Comparison of ENCODE assay signal across 21 cellular contexts in the genomic region with DNA sequence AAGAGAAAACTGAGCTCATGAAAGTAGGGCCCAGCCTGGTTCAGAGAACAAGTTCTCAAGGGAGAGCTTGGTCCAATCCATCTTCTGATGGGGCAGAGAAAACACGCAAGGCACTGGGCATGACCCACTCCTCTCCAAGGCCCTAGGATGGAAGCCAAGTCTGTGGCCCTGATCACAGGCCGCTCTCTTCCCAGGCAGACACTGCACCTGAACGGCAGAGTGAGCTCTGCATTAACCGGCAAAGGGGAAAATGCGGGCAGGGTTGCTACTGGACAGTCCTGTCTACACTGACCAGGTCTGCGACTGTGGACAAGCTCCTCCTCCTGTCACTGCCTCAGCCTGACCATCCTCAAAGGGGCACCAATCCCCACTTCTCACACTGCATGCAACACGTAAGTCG. TPM values are rescaled to one million over a fixed set of nuclear protein-coding genes. Genes with fewer than 3 reads are reported as not detected.
DNase-seq lines count a peak whose midpoint lies in the region; ATAC-seq, FAIRE-seq and TF ChIP-seq lines count a peak whose summit lies in the region.
"Had no signal": no experiment of that assay in that cellular context is flagged by ENCODE, and none has a peak within 500 bp of the region (broad histone marks: within the 10 kb centered on the region; RNA-seq: fewer than 3 reads in every experiment).

No MANE protein-coding gene starts in this region.

- H3K27ac ChIP-seq in DOHH2 (ENCODE audit: low read depth, low read length) (peak overlapping the region; percentile 62), hepatocyte (no peak overlapping the region)
- H3K27ac ChIP-seq: C4-2B had no signal

- H3K4me1 ChIP-seq in DOHH2 (ENCODE audit: control insufficient read depth, low read length) (peaks cover 83% of the 10 kb centered on the region), hepatocyte (ENCODE audit: insufficient read depth) (no peaks in the 10 kb centered on the region)

- no peak overlapping the region for H3K4me3 ChIP-seq in DOHH2 (ENCODE audit: low read length)
- no peak overlapping the region for H3K4me3 ChIP-seq in bronchial epithelial cell (ENCODE audit: low read depth, low read length)
- no peak overlapping the region for H3K4me3 ChIP-seq in hepatocyte
- H3K4me3 ChIP-seq: GM12878 had no signal

- no peaks in the 10 kb centered on the region for H3K27me3 Mint-ChIP-seq in activated CD8-positive, alpha-beta T cell treated with anti-CD3 and anti-CD28 coated beads, Interleukin-2, amount 10 ng/mL, durations not matched to agents 7 days and 5 days (ENCODE audit: low read depth)
- H3K27me3 Mint-ChIP-seq in activated CD8-positive, alpha-beta T cell treated with anti-CD3 and anti-CD28 coated beads for 36 hours = no peaks in the 10 kb centered on the region
- H3K27me3 Mint-ChIP-seq in activated CD4-positive, alpha-beta T cell treated with anti-CD3 and anti-CD28 coated beads for 36 hours = no peaks in the 10 kb centered on the region

- ATAC-seq in activated CD8-positive, alpha-beta T cell treated with anti-CD3 and anti-CD28 coated beads, Interleukin-2, amount 10 ng/mL, durations not matched to agents 7 days and 5 days = no peak
- no peak for ATAC-seq in activated CD8-positive, alpha-beta T cell treated with anti-CD3 and anti-CD28 coated beads for 36 hours
- no peak for ATAC-seq in stimulated activated effector memory CD8-positive, alpha-beta T cell treated with anti-CD3 and anti-CD28 coated beads, Interleukin-12 subunit alpha, Interleukin-12 subunit beta, amount 100 ng/mL, for 72 hours
- no peak for ATAC-seq in activated CD4-positive, alpha-beta T cell treated with anti-CD3 and anti-CD28 coated beads for 36 hours
- ATAC-seq: GM12878, PC-3, SK-N-SH treated with all-trans-retinoic acid at 6 μM for 48 hours had no signal

- peaks cover 37% of the 10 kb centered on the region for H3K4me1 Mint-ChIP-seq in activated CD8-positive, alpha-beta T cell treated with anti-CD3 and anti-CD28 coated beads, Interleukin-2, amount 10 ng/mL, durations not matched to agents 7 days and 5 days (ENCODE audit: low read depth)
- H3K4me1 Mint-ChIP-seq in activated CD8-positive, alpha-beta T cell treated with anti-CD3 and anti-CD28 coated beads for 36 hours (ENCODE audit: low read depth) = peaks cover 31% of the 10 kb centered on the region
- H3K4me1 Mint-ChIP-seq in stimulated activated effector memory CD8-positive, alpha-beta T cell treated with anti-CD3 and anti-CD28 coated beads, Interleukin-12 subunit alpha, Interleukin-12 subunit beta, amount 100 ng/mL, for 72 hours = peaks cover 36% of the 10 kb centered on the region
- H3K4me1 Mint-ChIP-seq in activated CD4-positive, alpha-beta T cell treated with anti-CD3 and anti-CD28 coated beads for 36 hours = peaks cover 16% of the 10 kb centered on the region

- H3K9me2 ChIP-seq in DOHH2 (replicated peaks; ENCODE audit: control insufficient read depth, low read length) (no peaks in the 10 kb centered on the region), hepatocyte (replicated peaks; ENCODE audit: insufficient read depth) (no peaks in the 10 kb centered on the region)

- POLR2A ChIA-PET in activated CD8-positive, alpha-beta T cell treated with anti-CD3 and anti-CD28 coated beads, Interleukin-2, amount 10 ng/mL, durations not matched to agents 7 days and 5 days (lab: Charles Lee) = interaction anchor here (0.8 to 1.2 kb wide), 2 partner anchors 10 to 34 kb away, joined by 3 read pairs; no protein-coding TSS in a partner anchor
- POLR2A ChIA-PET in activated CD8-positive, alpha-beta T cell treated with anti-CD3 and anti-CD28 coated beads for 36 hours (lab: Charles Lee) = interaction anchor here (0.9 kb wide), 1 partner anchor 13 kb away, joined by 4 read pairs; no protein-coding TSS in a partner anchor
- POLR2A ChIA-PET in activated CD4-positive, alpha-beta T cell treated with anti-CD3 and anti-CD28 coated beads for 36 hours (lab: Charles Lee) = no interaction called here

- CTCF ChIA-PET in activated CD8-positive, alpha-beta T cell treated with anti-CD3 and anti-CD28 coated beads, Interleukin-2, amount 10 ng/mL, durations not matched to agents 7 days and 5 days (lab: Charles Lee) = interaction anchor here (1.4 kb wide), 1 partner anchor 226 kb away, joined by 3 read pairs; no protein-coding TSS in a partner anchor
- CTCF ChIA-PET in activated CD8-positive, alpha-beta T cell treated with anti-CD3 and anti-CD28 coated beads for 36 hours (lab: Charles Lee) = interaction anchor here (0.7 to 3.8 kb wide), 4 partner anchors 17 to 226 kb away, joined by 3 to 16 read pairs (median 5); no protein-coding TSS in a partner anchor
- CTCF ChIA-PET in activated CD4-positive, alpha-beta T cell treated with anti-CD3 and anti-CD28 coated beads for 36 hours (lab: Charles Lee) = interaction anchor here (0.6 to 3.6 kb wide), 2 partner anchors 17 to 105 kb away, joined by 3 to 16 read pairs; no protein-coding TSS in a partner anchor

- no peak overlapping the region for H3K4me3 Mint-ChIP-seq in activated CD8-positive, alpha-beta T cell treated with anti-CD3 and anti-CD28 coated beads, Interleukin-2, amount 10 ng/mL, durations not matched to agents 7 days and 5 days
- no peak overlapping the region for H3K4me3 Mint-ChIP-seq in activated CD8-positive, alpha-beta T cell treated with anti-CD3 and anti-CD28 coated beads for 36 hours
- H3K4me3 Mint-ChIP-seq in stimulated activated effector memory CD8-positive, alpha-beta T cell treated with anti-CD3 and anti-CD28 coated beads, Interleukin-12 subunit alpha, Interleukin-12 subunit beta, amount 100 ng/mL, for 72 hours = no peak overlapping the region
- no peak overlapping the region for H3K4me3 Mint-ChIP-seq in activated CD4-positive, alpha-beta T cell treated with anti-CD3 and anti-CD28 coated beads for 36 hours

- H3K27me3 ChIP-seq in DOHH2 (ENCODE audit: control insufficient read depth, low read length) (no peaks in the 10 kb centered on the region), bronchial epithelial cell (ENCODE audit: control insufficient read depth, insufficient read depth, low read length) (no peaks in the 10 kb centered on the region), hepatocyte (no peaks in the 10 kb centered on the region)

- peaks cover 15% of the 10 kb centered on the region for H3F3A ChIP-seq in DOHH2 (ENCODE audit: control insufficient read depth, insufficient read depth)

- H4K20me1 ChIP-seq in DOHH2 (ENCODE audit: control insufficient read depth, insufficient read depth, low read depth, low read length) (no peaks in the 10 kb centered on the region), hepatocyte (ENCODE audit: insufficient read depth, poor library complexity, severe bottlenecking) (no peaks in the 10 kb centered on the region)

- no peak overlapping the region for H2AFZ ChIP-seq in hepatocyte

- H3K27ac Mint-ChIP-seq in activated CD8-positive, alpha-beta T cell treated with anti-CD3 and anti-CD28 coated beads, Interleukin-2, amount 10 ng/mL, durations not matched to agents 7 days and 5 days = peak overlapping the region; percentile 63
- no peak overlapping the region for H3K27ac Mint-ChIP-seq in activated CD8-positive, alpha-beta T cell treated with anti-CD3 and anti-CD28 coated beads for 36 hours
- H3K27ac Mint-ChIP-seq in stimulated activated effector memory CD8-positive, alpha-beta T cell treated with anti-CD3 and anti-CD28 coated beads, Interleukin-12 subunit alpha, Interleukin-12 subunit beta, amount 100 ng/mL, for 72 hours = peak overlapping the region; percentile 34
- no peak overlapping the region for H3K27ac Mint-ChIP-seq in activated CD4-positive, alpha-beta T cell treated with anti-CD3 and anti-CD28 coated beads for 36 hours

- no peak for DNase-seq in activated CD8-positive, alpha-beta T cell treated with anti-CD3 and anti-CD28 coated beads, Interleukin-2, amount 10 ng/mL, durations not matched to agents 7 days and 5 days
- no peak for DNase-seq in activated CD8-positive, alpha-beta T cell treated with anti-CD3 and anti-CD28 coated beads for 36 hours
- DNase-seq in bronchial epithelial cell (ENCODE audit: low read depth) (no peak), hepatocyte (ENCODE audit: low spot score) (no peak), SHP77 (lab: John Stamatoyannopoulos, UW) (no peak)
- DNase-seq in stimulated activated effector memory CD8-positive, alpha-beta T cell treated with anti-CD3 and anti-CD28 coated beads, Interleukin-12 subunit alpha, Interleukin-12 subunit beta, amount 100 ng/mL, for 72 hours (ENCODE audit: low spot score in 2 of 2) = no peak
- DNase-seq in activated CD4-positive, alpha-beta T cell treated with anti-CD3 and anti-CD28 coated beads for 36 hours = no peak
- DNase-seq: 8988T; Calu3; HCEC 1CT; NCI-H1436 treated with DMSO at 0.1 percent for 48 hours; NCI-H2081 treated with DMSO at 0.1 percent for 48 hours; NCI-H345; NCI-H526 treated with DMSO at 0.1 percent for 48 hours; NK-92 treated with Interleukin-12 subunit alpha and Interleukin-12 subunit beta, amount 100 ng/mL, for 24 hours; PC-3 had no signal

- no peaks in the 10 kb centered on the region for H3K9me3 Mint-ChIP-seq in activated CD8-positive, alpha-beta T cell treated with anti-CD3 and anti-CD28 coated beads, Interleukin-2, amount 10 ng/mL, durations not matched to agents 7 days and 5 days (ENCODE audit: insufficient read depth)
- H3K9me3 Mint-ChIP-seq in activated CD8-positive, alpha-beta T cell treated with anti-CD3 and anti-CD28 coated beads for 36 hours = no peaks in the 10 kb centered on the region
- no peaks in the 10 kb centered on the region for H3K9me3 Mint-ChIP-seq in stimulated activated effector memory CD8-positive, alpha-beta T cell treated with anti-CD3 and anti-CD28 coated beads, Interleukin-12 subunit alpha, Interleukin-12 subunit beta, amount 100 ng/mL, for 72 hours
- no peaks in the 10 kb centered on the region for H3K9me3 Mint-ChIP-seq in activated CD4-positive, alpha-beta T cell treated with anti-CD3 and anti-CD28 coated beads for 36 hours (ENCODE audit: low read depth)

- H3K4me2 ChIP-seq in DOHH2 (ENCODE audit: low read length) (no peak overlapping the region; the same call in 1 of the 2 replicates), hepatocyte (no peak overlapping the region)

- FAIRE-seq in bronchial epithelial cell (lab: Jason Lieb, UNC) = peak; percentile 89
- FAIRE-seq: GM12878, GM18507 had no signal

- intact Hi-C loops in activated CD8-positive, alpha-beta T cell treated with anti-CD3 and anti-CD28 coated beads for 36 hours (cut with micrococcal nuclease) = no loop called here
- intact Hi-C loops in activated CD4-positive, alpha-beta T cell treated with anti-CD3 and anti-CD28 coated beads for 36 hours (cut with DNase I, micrococcal nuclease) = no loop called here

- H3K36me3 ChIP-seq in DOHH2 (ENCODE audit: control insufficient read depth, low read length) (peaks cover 93% of the 10 kb centered on the region), bronchial epithelial cell (ENCODE audit: control insufficient read depth, insufficient read depth, low read length) (peaks cover 64% of the 10 kb centered on the region), hepatocyte (replicated peaks; ENCODE audit: insufficient read depth, low read depth) (no peaks in the 10 kb centered on the region)

- H3K79me2 ChIP-seq in DOHH2 (ENCODE audit: control insufficient read depth, low read length) (peaks cover 17% of the 10 kb centered on the region), hepatocyte (no peaks in the 10 kb centered on the region)

- WGBS in hepatocyte (ENCODE audit: low lambda C conversion rate, missing lambda C conversion rate) = 95% methylated on average over 8 of the region's 8 CpGs

- TF ChIP-seq CTCF in activated CD8-positive, alpha-beta T cell treated with anti-CD3 and anti-CD28 coated beads for 36 hours (IDR thresholded peaks at IDR 0.05) = no peak
- TF ChIP-seq CTCF in DOHH2 (IDR thresholded peaks at IDR 0.05; ENCODE audit: low read depth, low read length, poor library complexity, severe bottlenecking) = no peak
- no peak for TF ChIP-seq CTCF in bronchial epithelial cell (IDR thresholded peaks at IDR 0.05; ENCODE audit: insufficient read depth, low read length, severe bottlenecking)
- no peak for TF ChIP-seq CTCF in hepatocyte (IDR thresholded peaks at IDR 0.05; ENCODE audit: poor library complexity)

- peaks cover 55% of the 10 kb centered on the region for H3K36me3 Mint-ChIP-seq in activated CD8-positive, alpha-beta T cell treated with anti-CD3 and anti-CD28 coated beads, Interleukin-2, amount 10 ng/mL, durations not matched to agents 7 days and 5 days (ENCODE audit: low read depth)
- peaks cover 38% of the 10 kb centered on the region for H3K36me3 Mint-ChIP-seq in activated CD8-positive, alpha-beta T cell treated with anti-CD3 and anti-CD28 coated beads for 36 hours (ENCODE audit: low read depth)
- peaks cover 80% of the 10 kb centered on the region for H3K36me3 Mint-ChIP-seq in stimulated activated effector memory CD8-positive, alpha-beta T cell treated with anti-CD3 and anti-CD28 coated beads, Interleukin-12 subunit alpha, Interleukin-12 subunit beta, amount 100 ng/mL, for 72 hours
- H3K36me3 Mint-ChIP-seq in activated CD4-positive, alpha-beta T cell treated with anti-CD3 and anti-CD28 coated beads for 36 hours (ENCODE audit: low read depth) = peaks cover 28% of the 10 kb centered on the region

- H3K9me3 ChIP-seq in DOHH2 (ENCODE audit: control insufficient read depth, insufficient read depth, low read length) (no peaks in the 10 kb centered on the region), hepatocyte (ENCODE audit: low read depth) (no peaks in the 10 kb centered on the region)

RNA-seq across cellular contexts. Expression of a gene that starts 49.3 kb away (rescaled TPM):
- total RNA-seq in activated CD8-positive, alpha-beta T cell treated with anti-CD3 and anti-CD28 coated beads, Interleukin-2, amount 10 ng/mL, durations not matched to agents 7 days and 5 days = 100 to 1,000 TPM; 105 TPM
- total RNA-seq in activated CD8-positive, alpha-beta T cell treated with anti-CD3 and anti-CD28 coated beads for 36 hours = 10 to 100 TPM; 60.2 to 64.3 TPM
- 45.5 and 65.5 TPM in 2 replicates for total RNA-seq in bronchial epithelial cell
- 59.4 and 60.4 TPM in 2 replicates for total RNA-seq in hepatocyte
- 111 and 126 TPM in 2 replicates for polyA plus RNA-seq in hepatocyte
- 10 to 100 TPM; 52.7 to 53.4 TPM for total RNA-seq in activated CD4-positive, alpha-beta T cell treated with anti-CD3 and anti-CD28 coated beads for 36 hours

Comparison
In these comparisons a context has a peak if more than half of its experiments do, and no peak if none do; other contexts are left out.
1. H3K27ac Mint-ChIP-seq: peak in activated CD8-positive, alpha-beta T cell treated with anti-CD3 and anti-CD28 coated beads, Interleukin-2, amount 10 ng/mL, durations not matched to agents 7 days and 5 days (single experiment) and stimulated activated effector memory CD8-positive, alpha-beta T cell treated with anti-CD3 and anti-CD28 coated beads, Interleukin-12 subunit alpha, Interleukin-12 subunit beta, amount 100 ng/mL, for 72 hours (single experiment); none in activated CD8-positive, alpha-beta T cell treated with anti-CD3 and anti-CD28 coated beads for 36 hours (single experiment) and activated CD4-positive, alpha-beta T cell treated with anti-CD3 and anti-CD28 coated beads for 36 hours (single experiment).